ENCODE assay signal across 10 cellular contexts in genomic region chr6:96304997-96305396, GRCh38.
DNase-seq lines count a peak whose midpoint lies in the region; ATAC-seq lines count a peak whose summit lies in the region.
"Had no signal": no experiment of that assay in that cellular context is flagged by ENCODE, and none has a peak within 500 bp of the region (broad histone marks: within the 10 kb centered on the region; RNA-seq: fewer than 3 reads in every experiment).

No MANE protein-coding gene starts in this region.

- DNase-seq in NCI-H2029 (lab: John Stamatoyannopoulos, UW) (peak; percentile 6), NCI-H2029 treated with DMSO at 0.1 percent for 48 hours (lab: John Stamatoyannopoulos, UW) (no peak), SW480 (ENCODE audit: low spot score) (peak; percentile 18), GOT3 (lab: John Stamatoyannopoulos, UW) (no peak)
- DNase-seq in stimulated activated CD4-positive, alpha-beta T cell treated with anti-CD3 and anti-CD28 coated beads, Interleukin-1b, Interleukin-23, amount 100 ng/mL, for 48 hours, result no peak
- no peak for DNase-seq in stimulated activated naive CD4-positive, alpha-beta T cell treated with Interleukin-2 at 50 U/mL for 16 hours (lab: John Stamatoyannopoulos, UW)
- DNase-seq: 8988T, NCI-H524 had no signal

- ATAC-seq in GM21447 (IDR thresholded peaks at IDR 0.05; ENCODE audit: unreplicated experiment) (peak; percentile 98), HG03095 (IDR thresholded peaks at IDR 0.05; ENCODE audit: unreplicated experiment) (peak; percentile 98)

Comparison
In these comparisons a context has a peak if more than half of its experiments do, and no peak if none do; other contexts are left out.
1. DNase-seq: peak in NCI-H2029 (single experiment) and SW480 (single experiment); none in NCI-H2029 treated with DMSO at 0.1 percent for 48 hours (single experiment), GOT3 (single experiment), stimulated activated CD4-positive, alpha-beta T cell treated with anti-CD3 and anti-CD28 coated beads, Interleukin-1b, Interleukin-23, amount 100 ng/mL, for 48 hours (single experiment) and stimulated activated naive CD4-positive, alpha-beta T cell treated with Interleukin-2 at 50 U/mL for 16 hours (single experiment).